8 cellular contexts compared by ENCODE assay signal in the genomic region with DNA sequence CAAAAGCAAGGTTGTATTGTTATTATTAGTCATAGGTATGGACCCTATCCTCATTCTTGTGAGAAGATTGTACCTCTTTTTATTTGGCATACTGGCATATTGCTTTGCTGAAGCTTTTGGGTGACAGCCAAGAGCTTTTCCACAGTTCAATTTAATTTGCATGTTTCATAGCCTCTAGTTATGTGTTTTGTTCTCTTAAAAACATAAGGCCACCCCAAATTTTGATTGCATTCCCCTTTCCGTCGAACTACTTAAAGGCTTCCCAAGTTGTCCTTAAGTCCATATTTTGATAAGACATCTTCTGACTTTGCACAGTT. TPM values are rescaled to one million over a fixed set of nuclear protein-coding genes. Genes with fewer than 3 reads are reported as not detected.
DNase-seq lines count a peak whose midpoint lies in the region; ATAC-seq, FAIRE-seq and TF ChIP-seq lines count a peak whose summit lies in the region.

No MANE protein-coding gene starts in this region.

- H3K4me1 ChIP-seq in left ventricle myocardium inferior (peaks cover 41% of the 10 kb centered on the region), ascending aorta (peaks cover 0 to 19% of the 10 kb centered on the region in 2 donors), lower lobe of right lung (peaks cover 38% of the 10 kb centered on the region), vagina (peaks cover 36% of the 10 kb centered on the region), pancreas (peaks cover 0 to 11% (median 0%) of the 10 kb centered on the region in 3 donors)

- no peaks in the 10 kb centered on the region for H3K36me3 ChIP-seq in left ventricle myocardium inferior
- H3K36me3 ChIP-seq in ascending aorta, result no peaks in the 10 kb centered on the region
- no peaks in the 10 kb centered on the region for H3K36me3 ChIP-seq in lower lobe of right lung
- no peaks in the 10 kb centered on the region for H3K36me3 ChIP-seq in vagina
- no peaks in the 10 kb centered on the region for H3K36me3 ChIP-seq in pancreas

- H3K9me3 ChIP-seq in left ventricle myocardium inferior (replicated peaks) (no peaks in the 10 kb centered on the region), ascending aorta (no peaks in the 10 kb centered on the region), lower lobe of right lung (no peaks in the 10 kb centered on the region), vagina (no peaks in the 10 kb centered on the region), pancreas (no peaks in the 10 kb centered on the region)

- H3K4me3 ChIP-seq in left ventricle myocardium inferior, result peak overlapping the region; percentile 83
- peak overlapping the region; percentile 94 to 97 for H3K4me3 ChIP-seq in ascending aorta
- H3K4me3 ChIP-seq in lower lobe of right lung, result peak overlapping the region; percentile 82
- H3K4me3 ChIP-seq in vagina, result peak overlapping the region; percentile 79 to 85
- peak overlapping the region in 2 of 4 donors; percentile 51 to 78 for H3K4me3 ChIP-seq in pancreas

- H3K27me3 ChIP-seq in left ventricle myocardium inferior (ENCODE audit: low read depth) (no peaks in the 10 kb centered on the region), ascending aorta (no peaks in the 10 kb centered on the region), lower lobe of right lung (ENCODE audit: low read depth) (no peaks in the 10 kb centered on the region), vagina (no peaks in the 10 kb centered on the region), pancreas (no peaks in the 10 kb centered on the region)

- no peak for ATAC-seq in Right ventricle myocardium superior (ENCODE audit: poor library complexity)
- ATAC-seq in lower lobe of right lung, result no peak
- ATAC-seq in pancreas, result no peak

- 69 to 81% methylated on average over 2 of the region's 2 CpGs for WGBS in pancreas, 2 donors

- no peak for FAIRE-seq in pancreas (lab: Jason Lieb, UNC)

- DNase-seq in left ventricle myocardium inferior (no peak), Right ventricle myocardium superior (no peak), ascending aorta (ENCODE audit: low spot score in 2 of 2) (no peak), lower lobe of right lung (no peak), vagina (ENCODE audit: extremely low spot score in 2 of 2) (no peak), SIG-M5 treated with dmso at 0.1 percent for 504 hours (lab: John Stamatoyannopoulos, UW; ENCODE audit: unreplicated experiment) (no peak), pancreas (no peak), NCI-H1417 (lab: John Stamatoyannopoulos, UW) (no peak)

- intact Hi-C loops in left ventricle myocardium inferior (cut with micrococcal nuclease), result loop anchor here (5.0 kb wide), 1 partner anchor 144 kb away; no protein-coding TSS in a partner anchor
- intact Hi-C loops in Right ventricle myocardium superior (cut with DNase I), result loop anchor here (5.0 to 10.0 kb wide), 2 partner anchors 139 to 319 kb away; no protein-coding TSS in a partner anchor
- intact Hi-C loops in ascending aorta (cut with DNase I), result loop anchor here (2.0 to 5.0 kb wide), 2 partner anchors 139 to 331 kb away; no protein-coding TSS in a partner anchor
- intact Hi-C loops in lower lobe of right lung (cut with DNase I), result no loop called here
- intact Hi-C loops in vagina (cut with DNase I), result no loop called here
- intact Hi-C loops in pancreas (cut with DNase I), result loop anchor here in 1 of 3 donors (10.0 kb wide), 1 partner anchor 141 kb away; no protein-coding TSS in a partner anchor

- no peak for TF ChIP-seq POLR2A in vagina (IDR thresholded peaks at IDR 0.05)

- H3K27ac ChIP-seq in left ventricle myocardium inferior (replicated peaks) (no peak overlapping the region), ascending aorta (peak overlapping the region in 1 of 2 donors; percentile 94), lower lobe of right lung (no peak overlapping the region), vagina (peak overlapping the region; percentile 92), pancreas (no peak overlapping the region)

- TF ChIP-seq CTCF in left ventricle myocardium inferior (IDR thresholded peaks at IDR 0.05; ENCODE audit: borderline replicate concordance) (no peak), ascending aorta (IDR thresholded peaks at IDR 0.05) (no peak), lower lobe of right lung (IDR thresholded peaks at IDR 0.05) (no peak), vagina (IDR thresholded peaks at IDR 0.05) (no peak), pancreas (IDR thresholded peaks at IDR 0.05) (no peak)

RNA-seq across cellular contexts. Expression of gene MCU, which starts 1.6 kb away (rescaled TPM):
- total RNA-seq in left ventricle myocardium inferior (20.3 TPM), Right ventricle myocardium superior (11.3 TPM), ascending aorta (22.0 TPM), lower lobe of right lung (24.2 TPM), vagina (44.7 TPM), pancreas (10 to 100 TPM in 3 of 6 donors, 1 to 10 TPM in 3; 6.3 to 15.5 (median 10.7) TPM)
- polyA plus RNA-seq in pancreas, result 1 to 10 TPM; 7.8 to 8.8 TPM

Comparison
In these comparisons a context has a peak if more than half of its experiments do, and no peak if none do; other contexts are left out.
1. intact Hi-C loops: an anchor here in left ventricle myocardium inferior (5.0 kb wide), Right ventricle myocardium superior (5.0 to 10.0 kb wide) and ascending aorta (2.0 to 5.0 kb wide); none called in lower lobe of right lung and vagina.